Comparison of ENCODE assay signal across 22 cellular contexts in the genomic region with DNA sequence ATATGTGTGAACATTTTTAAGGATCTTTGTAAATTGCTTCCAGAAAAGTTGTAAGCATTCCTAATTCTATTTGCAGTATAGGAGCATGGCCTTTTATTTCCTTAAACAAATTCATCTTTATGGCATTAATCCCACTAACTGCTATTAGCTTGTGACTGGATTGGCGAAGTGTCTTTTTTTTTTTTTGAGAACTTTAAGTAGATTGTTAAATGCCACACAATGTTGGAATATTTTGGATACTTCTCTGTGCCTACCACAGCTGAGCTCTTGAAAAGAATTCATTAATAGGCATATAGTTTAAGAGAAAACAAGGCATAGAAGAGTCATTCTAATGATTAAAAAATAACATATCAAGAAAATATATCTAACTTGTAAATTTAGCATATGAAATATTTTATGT.
DNase-seq lines count a peak whose midpoint lies in the region; ATAC-seq and TF ChIP-seq lines count a peak whose summit lies in the region.
"Had no signal": no experiment of that assay in that cellular context is flagged by ENCODE, and none has a peak within 500 bp of the region (broad histone marks: within the 10 kb centered on the region; RNA-seq: fewer than 3 reads in every experiment).

No MANE protein-coding gene starts in this region.

- intact Hi-C loops in right cardiac atrium (cut with DNase I): loop anchor here in 2 of 4 donors (10.0 kb wide), 2 partner anchors 96 to 106 kb away; no protein-coding TSS in a partner anchor

- H3K4me1 Mint-ChIP-seq in endodermal cell: peaks cover 7% of the 10 kb centered on the region
- H3K4me1 Mint-ChIP-seq: CD4-positive, CD25-positive, alpha-beta regulatory T cell had no signal

- H3K9me3 Mint-ChIP-seq in endodermal cell: no peaks in the 10 kb centered on the region
- H3K9me3 Mint-ChIP-seq: CD4-positive, CD25-positive, alpha-beta regulatory T cell; CD8-positive, alpha-beta T cell had no signal

- no peaks in the 10 kb centered on the region for H3K27me3 ChIP-seq in right cardiac atrium (ENCODE audit: control insufficient read depth, insufficient read depth)
- H3K27me3 ChIP-seq in endodermal cell (ENCODE audit: control insufficient read depth, insufficient read depth, low read length, poor library complexity, severe bottlenecking): no peaks in the 10 kb centered on the region
- H3K27me3 ChIP-seq: BLaER1 had no signal

- no peak for ATAC-seq in right cardiac atrium
- ATAC-seq: CD8-positive, alpha-beta T cell; GM12878 had no signal

- H3K9me3 ChIP-seq in right cardiac atrium (ENCODE audit: control insufficient read depth, low read length): no peaks in the 10 kb centered on the region
- no peaks in the 10 kb centered on the region for H3K9me3 ChIP-seq in endodermal cell (ENCODE audit: control insufficient read depth, low read length)
- H3K9me3 ChIP-seq: BLaER1, Caco-2 had no signal

- WGBS in right cardiac atrium: 66% methylated on average over 1 of the region's 1 CpG
- 100% methylated on average over 1 of the region's 1 CpG; no CpG with 5 or more reads in 1 of the 2 experiments for whole genome bisulfite sequencing in endodermal cell (ENCODE audit: insufficient coverage in 1 of 2, insufficient read length in 1 of 2), 2 experiments

- peak; percentile 72 for DNase-seq in EH (ENCODE audit: low read depth)
- DNase-seq in fibroblast of gingiva (ENCODE audit: low read depth): peak; percentile 14
- DNase-seq in retinal pigment epithelial cell (ENCODE audit: low read depth): peak; percentile 82
- DNase-seq in right cardiac atrium: no peak
- DNase-seq in endodermal cell: no peak
- no peak for DNase-seq in occipital lobe (lab: John Stamatoyannopoulos, UW)
- DNase-seq in pons (ENCODE audit: low spot score): no peak
- DNase-seq: Caco-2; CD4-positive, CD25-positive, alpha-beta regulatory T cell; CD8-positive, alpha-beta T cell; DMS153; DND-41; EL; GDM1; GM23248; H7; HCEC 1CT had no signal

- no peak overlapping the region for H3K9ac ChIP-seq in endodermal cell (ENCODE audit: extremely low read depth, low read length, poor library complexity, severe bottlenecking)
- H3K9ac ChIP-seq: BLaER1, GM23248 had no signal

- no peak overlapping the region for H3K4me3 Mint-ChIP-seq in endodermal cell
- H3K4me3 Mint-ChIP-seq: B cell; CD4-positive, CD25-positive, alpha-beta regulatory T cell; CD8-positive, alpha-beta T cell had no signal

- H3K27ac Mint-ChIP-seq in endodermal cell: no peak overlapping the region
- H3K27ac Mint-ChIP-seq: B cell; CD4-positive, CD25-positive, alpha-beta regulatory T cell; CD8-positive, alpha-beta T cell had no signal

- H3K27ac ChIP-seq in right cardiac atrium (ENCODE audit: low read length) (no peak overlapping the region), endodermal cell (ENCODE audit: low read depth, low read length) (no peak overlapping the region)
- H3K27ac ChIP-seq: BLaER1, C4-2B, GM23248 had no signal

- TF ChIP-seq EP300 in Ishikawa (IDR thresholded peaks at IDR 0.05; ENCODE audit: borderline replicate concordance): peak; percentile 40; the same call in 1 of the 2 replicates

- TF ChIP-seq CTCF in retinal pigment epithelial cell (conservative IDR thresholded peaks at IDR 0.05; ENCODE audit: low read depth, low read length) (no peak), endodermal cell (conservative IDR thresholded peaks at IDR 0.05) (no peak)

- no peaks in the 10 kb centered on the region for H3K36me3 Mint-ChIP-seq in endodermal cell (ENCODE audit: low read depth)
- H3K36me3 Mint-ChIP-seq: CD4-positive, CD25-positive, alpha-beta regulatory T cell; CD8-positive, alpha-beta T cell had no signal

- no peak for TF ChIP-seq RAD21 in Ishikawa (IDR thresholded peaks at IDR 0.05; ENCODE audit: low read depth)

- H3K27me3 Mint-ChIP-seq in endodermal cell (ENCODE audit: insufficient read depth): no peaks in the 10 kb centered on the region

- no peaks in the 10 kb centered on the region for H3K4me1 ChIP-seq in right cardiac atrium (ENCODE audit: control insufficient read depth, insufficient read depth, low read length)
- no peaks in the 10 kb centered on the region for H3K4me1 ChIP-seq in endodermal cell (ENCODE audit: control insufficient read depth, insufficient read depth, low read length)
- H3K4me1 ChIP-seq: Caco-2 had no signal

- no peaks in the 10 kb centered on the region for H3K36me3 ChIP-seq in endodermal cell (ENCODE audit: control insufficient read depth, insufficient read depth, low read length)
- H3K36me3 ChIP-seq: BLaER1 had no signal

- no peak overlapping the region for H3K4me3 ChIP-seq in retinal pigment epithelial cell (ENCODE audit: low read length)
- no peak overlapping the region for H3K4me3 ChIP-seq in right cardiac atrium (ENCODE audit: low read length)
- no peak overlapping the region for H3K4me3 ChIP-seq in endodermal cell (ENCODE audit: low read length)
- H3K4me3 ChIP-seq: BLaER1, GM12878, GM23248 had no signal

TF ChIP-seq in Ishikawa, 13 proteins besides CTCF, POLR2A, EP300 and RAD21:
- TF ChIP-seq, protein P1, sequence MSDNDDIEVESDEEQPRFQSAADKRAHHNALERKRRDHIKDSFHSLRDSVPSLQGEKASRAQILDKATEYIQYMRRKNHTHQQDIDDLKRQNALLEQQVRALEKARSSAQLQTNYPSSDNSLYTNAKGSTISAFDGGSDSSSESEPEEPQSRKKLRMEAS (IDR thresholded peaks at IDR 0.05): no peak
- TF ChIP-seq CEBPB (IDR thresholded peaks at IDR 0.05) (no peak), FOXM1 (IDR thresholded peaks at IDR 0.05; ENCODE audit: borderline replicate concordance, low read depth) (no peak), NFIC (IDR thresholded peaks at IDR 0.05) (peak; percentile 37; the same call in 1 of the 2 replicates), TEAD4 (IDR thresholded peaks at IDR 0.05) (peak; percentile 87), CREB1 (IDR thresholded peaks at IDR 0.05; ENCODE audit: low read depth) (no peak)
TF ChIP-seq in Ishikawa: peak in this region for 2.

Comparison
In these comparisons a context has a peak if more than half of its experiments do, and no peak if none do; other contexts are left out.
1. DNase-seq: peak in EH (single experiment), fibroblast of gingiva (single experiment) and retinal pigment epithelial cell (single experiment); none in right cardiac atrium (0 of 3), endodermal cell (single experiment), occipital lobe (single experiment) and pons (single experiment).